11 cellular contexts compared by ENCODE assay signal in genomic region chr5:131610198-131611063, GRCh38. TPM values are rescaled to one million over a fixed set of nuclear protein-coding genes. Genes with fewer than 3 reads are reported as not detected.
DNase-seq lines count a peak whose midpoint lies in the region; ATAC-seq and TF ChIP-seq lines count a peak whose summit lies in the region.
"Had no signal": no experiment of that assay in that cellular context is flagged by ENCODE, and none has a peak within 500 bp of the region (broad histone marks: within the 10 kb centered on the region; RNA-seq: fewer than 3 reads in every experiment).

No MANE protein-coding gene starts in this region.

- H3K36me3 ChIP-seq in CD4-positive, CD25-positive, alpha-beta regulatory T cell (ENCODE audit: control insufficient read depth, insufficient read depth, low read length) = no peaks in the 10 kb centered on the region
- no peaks in the 10 kb centered on the region for H3K36me3 ChIP-seq in mesenchymal stem cell (ENCODE audit: control insufficient read depth in 1 of 2, insufficient read depth in 2 of 2, low read depth in 1 of 2, low read length in 2 of 2)
- no peaks in the 10 kb centered on the region for H3K36me3 ChIP-seq in uterus

- H3K14ac ChIP-seq in mesenchymal stem cell (ENCODE audit: low read length in 2 of 2) = no peak overlapping the region

- peak overlapping the region in 2 of 3 donors; percentile 69 to 75 for H3K27ac Mint-ChIP-seq in CD4-positive, CD25-positive, alpha-beta regulatory T cell
- H3K27ac Mint-ChIP-seq in chondrocyte (ENCODE audit: unreplicated experiment) = peak overlapping the region; percentile 94

- no peak for ATAC-seq in CD4-positive, CD25-positive, alpha-beta regulatory T cell (ENCODE audit: low read depth in 2 of 2)
- ATAC-seq in HG03280 (IDR thresholded peaks at IDR 0.05; ENCODE audit: unreplicated experiment) (no peak), GM18909 (IDR thresholded peaks at IDR 0.05; ENCODE audit: poor library complexity, unreplicated experiment) (no peak)

- peaks cover 26% of the 10 kb centered on the region for H3K79me1 ChIP-seq in mesenchymal stem cell (replicated peaks; ENCODE audit: low read length, poor library complexity, severe bottlenecking)

- 90% methylated on average over 2 of the region's 6 CpGs for WGBS in mesenchymal stem cell

- H3K4ac ChIP-seq in mesenchymal stem cell (ENCODE audit: low read depth in 1 of 2, low read length in 2 of 2) = peak overlapping the region in 1 of 2 experiments; percentile 28

- H3K27me3 ChIP-seq in CD4-positive, CD25-positive, alpha-beta regulatory T cell (ENCODE audit: control insufficient read depth, insufficient read depth, low read length) = no peaks in the 10 kb centered on the region
- H3K27me3 ChIP-seq in mesenchymal stem cell (ENCODE audit: control insufficient read depth in 1 of 2, insufficient read depth in 1 of 2, low read length in 2 of 2) (no peaks in the 10 kb centered on the region), uterus (no peaks in the 10 kb centered on the region)

- H2BK120ac ChIP-seq in mesenchymal stem cell (ENCODE audit: low read depth, low read length) = no peak overlapping the region

- H3K4me1 ChIP-seq in CD4-positive, CD25-positive, alpha-beta regulatory T cell (ENCODE audit: control insufficient read depth, insufficient read depth, low read length, poor library complexity, severe bottlenecking) = peaks cover 13% of the 10 kb centered on the region
- H3K4me1 ChIP-seq in mesenchymal stem cell (ENCODE audit: control insufficient read depth, insufficient read depth, low read depth, low read length) = peaks cover 7% of the 10 kb centered on the region
- peaks cover 0 to 4% of the 10 kb centered on the region in 2 donors for H3K4me1 ChIP-seq in uterus

- peaks cover 0 to 4% (median 0%) of the 10 kb centered on the region in 7 donors for H3K9me3 Mint-ChIP-seq in CD4-positive, CD25-positive, alpha-beta regulatory T cell
- H3K9me3 Mint-ChIP-seq in chondrocyte (ENCODE audit: low read depth) = no peaks in the 10 kb centered on the region

- no peak overlapping the region for H4K8ac ChIP-seq in mesenchymal stem cell (ENCODE audit: low read length)

- no peak overlapping the region for H3K4me3 ChIP-seq in CD4-positive, CD25-positive, alpha-beta regulatory T cell (ENCODE audit: low read depth, low read length)
- no peak overlapping the region for H3K4me3 ChIP-seq in mesenchymal stem cell (ENCODE audit: insufficient read depth in 1 of 2, low read depth in 1 of 2, low read length in 2 of 2)
- no peak overlapping the region for H3K4me3 ChIP-seq in uterus

- H3K9me3 ChIP-seq in CD4-positive, CD25-positive, alpha-beta regulatory T cell (ENCODE audit: control insufficient read depth in 2 of 2, low read length in 2 of 2) = no peaks in the 10 kb centered on the region
- H3K9me3 ChIP-seq in mesenchymal stem cell (ENCODE audit: control insufficient read depth, low read length) = no peaks in the 10 kb centered on the region
- H3K9me3 ChIP-seq in uterus = no peaks in the 10 kb centered on the region

- no peaks in the 10 kb centered on the region for H3K27me3 Mint-ChIP-seq in CD4-positive, CD25-positive, alpha-beta regulatory T cell
- H3K27me3 Mint-ChIP-seq in chondrocyte (ENCODE audit: low read depth) = no peaks in the 10 kb centered on the region

- peaks cover 25 to 76% (median 57%) of the 10 kb centered on the region in 4 donors for H3K4me1 Mint-ChIP-seq in CD4-positive, CD25-positive, alpha-beta regulatory T cell
- peaks cover 59% of the 10 kb centered on the region for H3K4me1 Mint-ChIP-seq in chondrocyte (ENCODE audit: low read depth)

- TF ChIP-seq EP300 in Ishikawa (IDR thresholded peaks at IDR 0.05; ENCODE audit: borderline replicate concordance) = no peak

- peak overlapping the region; percentile 88 for H2BK5ac ChIP-seq in mesenchymal stem cell (ENCODE audit: low read depth, low read length, poor library complexity, severe bottlenecking)

- H4K91ac ChIP-seq in mesenchymal stem cell (ENCODE audit: low read length) = no peak overlapping the region

- no peak overlapping the region for H2AFZ ChIP-seq in mesenchymal stem cell (ENCODE audit: low read depth, low read length)

- no peak for TF ChIP-seq POLR2A in uterus (IDR thresholded peaks at IDR 0.05)

- no peak for TF ChIP-seq RAD21 in Ishikawa (IDR thresholded peaks at IDR 0.05; ENCODE audit: low read depth)

- H2AK5ac ChIP-seq in mesenchymal stem cell (ENCODE audit: low read length, severe bottlenecking) = peak overlapping the region; percentile 67

- H3K23ac ChIP-seq in mesenchymal stem cell (ENCODE audit: low read length in 2 of 2) = no peak overlapping the region

- H2BK12ac ChIP-seq in mesenchymal stem cell (ENCODE audit: low read length in 2 of 2) = no peak overlapping the region

- H3K18ac ChIP-seq in mesenchymal stem cell (ENCODE audit: low read depth in 1 of 2, low read length in 2 of 2) = peak overlapping the region in 1 of 2 experiments; percentile 57

- no peak overlapping the region for H3K9ac ChIP-seq in mesenchymal stem cell (ENCODE audit: low read length)

- intact Hi-C loops in uterus (cut with DNase I; ENCODE audit: low total_unique reads) = no loop called here

- H3K4me2 ChIP-seq in mesenchymal stem cell (ENCODE audit: low read length, poor library complexity, severe bottlenecking) = no peak overlapping the region

- H3K27ac ChIP-seq in CD4-positive, CD25-positive, alpha-beta regulatory T cell (ENCODE audit: insufficient read depth, low read length, poor library complexity, severe bottlenecking) = no peak overlapping the region
- H3K27ac ChIP-seq in mesenchymal stem cell (ENCODE audit: low read length, poor library complexity, severe bottlenecking) (peak overlapping the region; percentile 97), uterus (no peak overlapping the region)

- peak overlapping the region in 1 of 4 donors; percentile 8 for H3K4me3 Mint-ChIP-seq in CD4-positive, CD25-positive, alpha-beta regulatory T cell
- H3K4me3 Mint-ChIP-seq in chondrocyte (ENCODE audit: unreplicated experiment) = no peak overlapping the region

- TF ChIP-seq CTCF in chondrocyte (IDR thresholded peaks at IDR 0.05) = peak; percentile 23
- no peak for TF ChIP-seq CTCF in uterus (IDR thresholded peaks at IDR 0.05)

- H2BK15ac ChIP-seq in mesenchymal stem cell (ENCODE audit: low read depth, poor library complexity, severe bottlenecking) = no peak overlapping the region

- peaks cover 15% of the 10 kb centered on the region for H3K36me3 Mint-ChIP-seq in CD4-positive, CD25-positive, alpha-beta regulatory T cell
- no peaks in the 10 kb centered on the region for H3K36me3 Mint-ChIP-seq in chondrocyte (ENCODE audit: low read depth)

- no peak for DNase-seq in CD4-positive, CD25-positive, alpha-beta regulatory T cell
- DNase-seq in chondrocyte (ENCODE audit: low spot score) (no peak), mesenchymal stem cell (peak; percentile 76), uterus (no peak), NCI-H2227 treated with DMSO at 0.1 percent for 48 hours (lab: John Stamatoyannopoulos, UW) (no peak)
- DNase-seq: activated effector memory CD4-positive, alpha-beta T cell treated with anti-CD3 and anti-CD28 coated beads, Interleukin-2, amount 50 U/mL, for 16 hours; NCI-H446 treated with DMSO at 0.1 percent for 48 hours; T1000 had no signal

TF ChIP-seq in Ishikawa, 13 proteins besides CTCF, POLR2A, EP300 and RAD21:
- TF ChIP-seq USF1 (IDR thresholded peaks at IDR 0.05) (0 out of 2 replicates have a peak, but pooled peaks have one; percentile 23), YY1 (IDR thresholded peaks at IDR 0.05; ENCODE audit: low read depth) (peak; percentile 56; the same call in 1 of the 2 replicates), TEAD4 (IDR thresholded peaks at IDR 0.05) (peak; percentile 95), EGR1 (IDR thresholded peaks at IDR 0.05) (no peak)

RNA-seq across cellular contexts. Expression of gene RAPGEF6, which starts 24.6 kb away (rescaled TPM):
- 66.6 TPM for total RNA-seq in CD4-positive, CD25-positive, alpha-beta regulatory T cell
- 10 to 100 TPM; 24.4 to 45.3 (median 32.0) TPM for polyA plus RNA-seq in CD4-positive, CD25-positive, alpha-beta regulatory T cell
- 12.1 to 18.9 TPM (median 13.6 TPM) in 3 replicates for total RNA-seq in chondrocyte
- polyA plus RNA-seq in mesenchymal stem cell (2013, experiment 1 of 2) = 3.1 TPM
- 3.1 TPM for polyA plus RNA-seq in mesenchymal stem cell (2013, experiment 2 of 2)
- total RNA-seq in uterus = 10 to 100 TPM; 11.8 to 36.8 (median 23.4) TPM
